Comparison of ENCODE assay signal across 9 cellular contexts in the genomic region with DNA sequence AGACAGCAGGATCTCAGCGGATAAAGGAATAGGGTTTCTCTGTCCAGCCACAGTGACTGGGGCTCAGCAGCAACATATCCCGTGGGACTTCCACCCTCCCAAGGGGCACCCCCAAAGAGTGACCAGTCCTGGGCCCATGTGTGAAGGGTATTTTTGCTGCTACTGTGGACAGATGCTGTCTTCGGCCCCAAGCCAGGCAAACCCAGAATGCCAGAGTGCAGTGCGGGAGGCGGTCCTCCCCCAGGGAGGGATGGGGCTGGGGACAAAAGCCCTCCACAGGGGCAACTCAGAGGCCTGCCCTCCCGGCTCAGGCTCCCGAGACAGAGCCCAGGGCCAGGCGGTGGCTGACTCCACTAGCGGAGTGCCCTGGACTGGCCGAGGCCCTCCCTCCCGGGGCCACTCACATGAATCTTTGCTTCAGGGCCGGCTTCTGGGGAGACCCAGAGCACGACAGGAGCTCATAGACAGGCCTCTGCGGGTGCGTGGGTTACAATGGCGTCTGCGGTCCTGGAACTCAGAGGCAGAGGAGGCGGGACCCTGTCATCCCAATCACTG. TPM values are rescaled to one million over a fixed set of nuclear protein-coding genes. Genes with fewer than 3 reads are reported as not detected.
DNase-seq lines count a peak whose midpoint lies in the region; ATAC-seq and TF ChIP-seq lines count a peak whose summit lies in the region.
"Had no signal": no experiment of that assay in that cellular context is flagged by ENCODE, and none has a peak within 500 bp of the region (broad histone marks: within the 10 kb centered on the region; RNA-seq: fewer than 3 reads in every experiment).

No MANE protein-coding gene starts in this region.

- no peak overlapping the region for H3K4me3 ChIP-seq in smooth muscle cell

- H3K9me3 ChIP-seq in smooth muscle cell (replicated peaks; ENCODE audit: low read depth) = no peaks in the 10 kb centered on the region

- H3K9ac ChIP-seq in smooth muscle cell (ENCODE audit: low read depth) = peak overlapping the region; percentile 32

- H3K4me2 ChIP-seq in smooth muscle cell = no peak overlapping the region

- H3K79me2 ChIP-seq in smooth muscle cell (ENCODE audit: low read depth) = no peaks in the 10 kb centered on the region

- no peaks in the 10 kb centered on the region; the same call in 1 of the 2 replicates for H3K27me3 Mint-ChIP-seq in HFFc6 (ENCODE audit: insufficient read depth)
- H3K27me3 Mint-ChIP-seq: activated CD8-positive, alpha-beta memory T cell treated with anti-CD3 and anti-CD28 coated beads, Interleukin-2, amount 10 ng/mL, durations not matched to agents 7 days and 5 days had no signal

- no peak for ATAC-seq in GM21367 (IDR thresholded peaks at IDR 0.05; ENCODE audit: unreplicated experiment)
- ATAC-seq: activated CD8-positive, alpha-beta memory T cell treated with anti-CD3 and anti-CD28 coated beads, Interleukin-2, amount 10 ng/mL, durations not matched to agents 7 days and 5 days had no signal

- TF ChIP-seq POLR2A in erythroblast (IDR thresholded peaks at IDR 0.05; ENCODE audit: low read length) = no peak

- no peak overlapping the region for H2AFZ ChIP-seq in smooth muscle cell (ENCODE audit: low read depth)

- no peaks in the 10 kb centered on the region for H4K20me1 ChIP-seq in smooth muscle cell (ENCODE audit: low read depth)

- H3K36me3 Mint-ChIP-seq in HFFc6 (ENCODE audit: low read depth) = peaks cover 4% of the 10 kb centered on the region
- H3K36me3 Mint-ChIP-seq: activated CD8-positive, alpha-beta memory T cell treated with anti-CD3 and anti-CD28 coated beads, Interleukin-2, amount 10 ng/mL, durations not matched to agents 7 days and 5 days had no signal

- no peaks in the 10 kb centered on the region for H3K27me3 ChIP-seq in smooth muscle cell (ENCODE audit: low read depth)

- DNase-seq in HFFc6 = no peak
- DNase-seq in medulla oblongata (ENCODE audit: extremely low spot score) = peak; percentile 51
- DNase-seq in smooth muscle cell (lab: John Stamatoyannopoulos, UW; ENCODE audit: unreplicated experiment) = no peak
- no peak for DNase-seq in HT-29 (ENCODE audit: low spot score)
- no peak for DNase-seq in erythroblast (lab: John Stamatoyannopoulos, UW)
- DNase-seq in NCI-H345 treated with DMSO at 0.1 percent for 48 hours (lab: John Stamatoyannopoulos, UW; ENCODE audit: unreplicated experiment) = no peak
- DNase-seq: activated CD8-positive, alpha-beta memory T cell treated with anti-CD3 and anti-CD28 coated beads, Interleukin-2, amount 10 ng/mL, durations not matched to agents 7 days and 5 days had no signal

- TF ChIP-seq CTCF in HFFc6 (IDR thresholded peaks at IDR 0.05) = no peak
- TF ChIP-seq CTCF in smooth muscle cell (IDR thresholded peaks at IDR 0.05; ENCODE audit: borderline replicate concordance, insufficient read depth, poor library complexity, severe bottlenecking) = no peak

- peaks cover 8% of the 10 kb centered on the region for H3K9me3 Mint-ChIP-seq in HFFc6

- H3F3A ChIP-seq in smooth muscle cell (ENCODE audit: low read depth) = no peaks in the 10 kb centered on the region

- H3K4me1 Mint-ChIP-seq in HFFc6 (ENCODE audit: low read depth) = peaks cover 71% of the 10 kb centered on the region

- peaks cover 18% of the 10 kb centered on the region for H3K4me1 ChIP-seq in smooth muscle cell (ENCODE audit: low read depth)

- no peak overlapping the region for H3K4me3 Mint-ChIP-seq in HFFc6
- H3K4me3 Mint-ChIP-seq: activated CD8-positive, alpha-beta memory T cell treated with anti-CD3 and anti-CD28 coated beads, Interleukin-2, amount 10 ng/mL, durations not matched to agents 7 days and 5 days had no signal

- WGBS in smooth muscle cell (ENCODE audit: low lambda C conversion rate) = 75% methylated on average over 18 of the region's 18 CpGs

- H3K36me3 ChIP-seq in smooth muscle cell (ENCODE audit: low read depth) = no peaks in the 10 kb centered on the region

- H3K27ac Mint-ChIP-seq in HFFc6 = peak overlapping the region; percentile 70
- H3K27ac Mint-ChIP-seq: activated CD8-positive, alpha-beta memory T cell treated with anti-CD3 and anti-CD28 coated beads, Interleukin-2, amount 10 ng/mL, durations not matched to agents 7 days and 5 days had no signal

- peak overlapping the region; percentile 94 for H3K27ac ChIP-seq in cingulate gyrus (ENCODE audit: low read depth, low read length)
- peak overlapping the region; percentile 71 for H3K27ac ChIP-seq in smooth muscle cell (ENCODE audit: low read depth)

RNA-seq across cellular contexts. Expression of a gene that starts 34.7 kb away (rescaled TPM):
- under 1 TPM in 5 of 6 experiments, not detected in 1; 0.07 to 0.14 (median 0.09) TPM for total RNA-seq in HFFc6 (2021; fragmentation: NEBNext Ultra II Directional; extraction: Animal tissue kit (Norgen Biotek cat#: 25700))
- total RNA-seq in smooth muscle cell = 0.45 and 1.6 TPM in 2 replicates
- 0.69 and 3.2 TPM in 2 replicates for polyA plus RNA-seq in smooth muscle cell
- 17.4 and 31.4 TPM in 2 replicates for total RNA-seq in HT-29 (2014; rRNA removed; shearing (Covaris generic))
- total RNA-seq: activated CD8-positive, alpha-beta memory T cell treated with anti-CD3 and anti-CD28 coated beads, Interleukin-2, amount 10 ng/mL, durations not matched to agents 7 days and 5 days had no signal
